ENCODE assay signal across 33 cellular contexts in the genomic region with DNA sequence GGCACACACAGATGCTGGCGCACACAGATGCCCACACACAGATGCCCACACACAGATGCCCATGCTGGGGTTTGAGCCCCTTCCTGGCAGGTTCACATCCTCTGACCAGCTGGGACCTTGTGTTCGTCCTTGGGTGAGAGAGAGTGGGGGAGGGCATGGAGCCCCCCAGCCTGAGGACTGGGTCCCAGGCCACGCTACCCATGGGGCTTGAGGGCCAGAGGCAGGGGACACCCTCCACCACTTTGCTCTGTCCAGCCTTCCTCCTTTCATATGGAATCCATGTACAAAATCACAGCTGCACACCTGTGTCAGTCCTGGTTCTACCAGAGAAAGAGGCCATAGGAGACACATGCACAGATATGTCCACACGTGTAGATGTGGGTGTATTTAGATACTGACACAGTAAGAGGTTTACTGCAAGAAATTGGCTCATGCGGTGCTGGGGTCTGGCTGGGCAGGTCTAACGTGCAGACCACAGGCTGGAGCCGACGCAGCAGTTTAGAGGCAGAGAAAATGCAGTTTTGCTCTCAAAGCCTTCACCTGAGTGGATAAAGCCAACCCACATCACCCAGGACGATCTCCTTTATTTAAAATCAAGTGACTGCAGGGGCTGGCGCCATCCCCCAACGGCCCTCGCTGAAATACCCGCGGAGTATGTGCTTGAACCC. TPM values are rescaled to one million over a fixed set of nuclear protein-coding genes. Genes with fewer than 3 reads are reported as not detected.
A peak's percentile ranks its signal among the peaks of the same experiment; 100 is the strongest.
DNase-seq lines count a peak whose midpoint lies in the region; ATAC-seq and TF ChIP-seq lines count a peak whose summit lies in the region.
"Had no signal": no experiment of that assay in that cellular context is flagged by ENCODE, and none has a peak within 500 bp of the region (broad histone marks: within the 10 kb centered on the region; RNA-seq: fewer than 3 reads in every experiment).

No MANE protein-coding gene starts in this region.

- H3K4me3 ChIP-seq in right cardiac atrium (ENCODE audit: low read length) (no peak overlapping the region), right atrium auricular region (no peak overlapping the region)
- H3K4me3 ChIP-seq: cardiac muscle cell, coronary artery, GM23338, transverse colon had no signal

- no peak overlapping the region for H3K4me3 Mint-ChIP-seq in T-helper 17 cell
- no peak overlapping the region for H3K4me3 Mint-ChIP-seq in natural killer cell treated with Interleukin-12 subunit alpha and Interleukin-12 subunit beta and Interleukin-15 and Interleukin-18, amount 100 ng/mL, for 72 hours
- H3K4me3 Mint-ChIP-seq in activated CD8-positive, alpha-beta T cell treated with anti-CD3 and anti-CD28 coated beads, Interleukin-2, amount 10 ng/mL, durations not matched to agents 7 days and 5 days: no peak overlapping the region
- H3K4me3 Mint-ChIP-seq: activated naive CD8-positive, alpha-beta T cell treated with anti-CD3 and anti-CD28 coated beads for 36 hours; GM23338; stimulated activated memory B cell treated with anti-CD40 and anti-IgM and Interleukin-4, amounts not matched to agents 10 μg/mL and 1 μg/mL and 100 μg/mL, for 72 hours; T-helper 2 cell treated with Interferon-gamma antibody and Interleukin-4, amounts not matched to agents 5 μg/mL and 100 μg/mL, for 36 hours had no signal

- TF ChIP-seq CTCF in right atrium auricular region (IDR thresholded peaks at IDR 0.05): no peak

- H3K4me1 Mint-ChIP-seq in T-helper 17 cell: no peaks in the 10 kb centered on the region
- H3K4me1 Mint-ChIP-seq in natural killer cell treated with Interleukin-12 subunit alpha and Interleukin-12 subunit beta and Interleukin-15 and Interleukin-18, amount 100 ng/mL, for 72 hours (ENCODE audit: low read depth in 2 of 2): no peaks in the 10 kb centered on the region
- H3K4me1 Mint-ChIP-seq in activated CD8-positive, alpha-beta T cell treated with anti-CD3 and anti-CD28 coated beads, Interleukin-2, amount 10 ng/mL, durations not matched to agents 7 days and 5 days (ENCODE audit: low read depth): no peaks in the 10 kb centered on the region
- H3K4me1 Mint-ChIP-seq: GM23338; stimulated activated memory B cell treated with anti-CD40 and anti-IgM and Interleukin-4, amounts not matched to agents 10 μg/mL and 1 μg/mL and 100 μg/mL, for 72 hours had no signal

- H3K9me3 ChIP-seq in right cardiac atrium (ENCODE audit: control insufficient read depth, low read length): no peaks in the 10 kb centered on the region
- H3K9me3 ChIP-seq in right atrium auricular region: no peaks in the 10 kb centered on the region
- H3K9me3 ChIP-seq in T-helper 17 cell (ENCODE audit: control insufficient read depth, low read length, poor library complexity, severe bottlenecking): no peaks in the 10 kb centered on the region
- H3K9me3 ChIP-seq: transverse colon had no signal

- H3K9me3 Mint-ChIP-seq in natural killer cell treated with Interleukin-12 subunit alpha and Interleukin-12 subunit beta and Interleukin-15 and Interleukin-18, amount 100 ng/mL, for 72 hours: no peaks in the 10 kb centered on the region
- no peaks in the 10 kb centered on the region for H3K9me3 Mint-ChIP-seq in activated CD8-positive, alpha-beta T cell treated with anti-CD3 and anti-CD28 coated beads, Interleukin-2, amount 10 ng/mL, durations not matched to agents 7 days and 5 days (ENCODE audit: insufficient read depth)
- H3K9me3 Mint-ChIP-seq: activated naive CD8-positive, alpha-beta T cell treated with anti-CD3 and anti-CD28 coated beads for 36 hours; stimulated activated memory B cell treated with anti-CD40 and anti-IgM and Interleukin-4, amounts not matched to agents 10 μg/mL and 1 μg/mL and 100 μg/mL, for 72 hours; T-helper 2 cell treated with Interferon-gamma antibody and Interleukin-4, amounts not matched to agents 5 μg/mL and 100 μg/mL, for 36 hours had no signal

- CTCF ChIA-PET in activated CD8-positive, alpha-beta T cell treated with anti-CD3 and anti-CD28 coated beads, Interleukin-2, amount 10 ng/mL, durations not matched to agents 7 days and 5 days (lab: Charles Lee): no interaction called here

- ATAC-seq in right cardiac atrium: no peak
- ATAC-seq in T-helper 17 cell: no peak
- ATAC-seq in natural killer cell treated with Interleukin-12 subunit alpha and Interleukin-12 subunit beta and Interleukin-15 and Interleukin-18, amount 100 ng/mL, for 72 hours: no peak
- ATAC-seq in activated CD8-positive, alpha-beta T cell treated with anti-CD3 and anti-CD28 coated beads, Interleukin-2, amount 10 ng/mL, durations not matched to agents 7 days and 5 days: no peak
- ATAC-seq: GM23338; Panc1; stimulated activated memory B cell treated with anti-CD40 and anti-IgM and Interleukin-4, amounts not matched to agents 10 μg/mL and 1 μg/mL and 100 μg/mL, for 72 hours had no signal

- DNase-seq in right cardiac atrium: peak in 2 of 3 donors; percentile 12 to 22
- DNase-seq in right atrium auricular region (ENCODE audit: low spot score): no peak
- DNase-seq in T-helper 17 cell: no peak
- peak; percentile 13 for DNase-seq in natural killer cell treated with Interleukin-12 subunit alpha and Interleukin-12 subunit beta and Interleukin-15 and Interleukin-18, amount 100 ng/mL, for 72 hours (ENCODE audit: low spot score)
- DNase-seq in G401 (ENCODE audit: low spot score): no peak
- no peak for DNase-seq in activated CD8-positive, alpha-beta T cell treated with anti-CD3 and anti-CD28 coated beads, Interleukin-2, amount 10 ng/mL, durations not matched to agents 7 days and 5 days
- no peak for DNase-seq in NCI-H2196 (lab: John Stamatoyannopoulos, UW; ENCODE audit: unreplicated experiment)
- DNase-seq: activated effector memory CD4-positive, alpha-beta T cell treated with Interleukin-2 at 50 U/mL for 16 hours; activated naive CD8-positive, alpha-beta T cell treated with anti-CD3 and anti-CD28 coated beads for 36 hours; activated T-cell treated with anti-CD3 and anti-CD28 coated beads, Interleukin-2, amount 50 U/mL, for 1 hour; C1 segment of cervical spinal cord; DMS79 treated with DMSO at 0.1 percent for 48 hours; effector memory CD4-positive, alpha-beta T cell; erythroblast; GF-D8; NCI-H1105; NCI-H2029; NCI-H524 treated with DMSO at 0.1 percent for 48 hours; nucleus accumbens; SHP77 treated with DMSO at 0.1 percent for 48 hours; transverse colon had no signal

- intact Hi-C loops in right cardiac atrium (cut with DNase I): no loop called here

- H3K36me3 Mint-ChIP-seq in T-helper 17 cell (ENCODE audit: low read depth): no peaks in the 10 kb centered on the region
- H3K36me3 Mint-ChIP-seq in natural killer cell treated with Interleukin-12 subunit alpha and Interleukin-12 subunit beta and Interleukin-15 and Interleukin-18, amount 100 ng/mL, for 72 hours: no peaks in the 10 kb centered on the region
- H3K36me3 Mint-ChIP-seq in activated CD8-positive, alpha-beta T cell treated with anti-CD3 and anti-CD28 coated beads, Interleukin-2, amount 10 ng/mL, durations not matched to agents 7 days and 5 days (ENCODE audit: low read depth): no peaks in the 10 kb centered on the region
- H3K36me3 Mint-ChIP-seq: activated naive CD8-positive, alpha-beta T cell treated with anti-CD3 and anti-CD28 coated beads for 36 hours; stimulated activated memory B cell treated with anti-CD40 and anti-IgM and Interleukin-4, amounts not matched to agents 10 μg/mL and 1 μg/mL and 100 μg/mL, for 72 hours had no signal

- no peaks in the 10 kb centered on the region for H3K36me3 ChIP-seq in right atrium auricular region
- H3K36me3 ChIP-seq: cardiac muscle cell, transverse colon had no signal

- H3K27me3 Mint-ChIP-seq in T-helper 17 cell: no peaks in the 10 kb centered on the region
- H3K27me3 Mint-ChIP-seq in natural killer cell treated with Interleukin-12 subunit alpha and Interleukin-12 subunit beta and Interleukin-15 and Interleukin-18, amount 100 ng/mL, for 72 hours: no peaks in the 10 kb centered on the region
- H3K27me3 Mint-ChIP-seq in activated CD8-positive, alpha-beta T cell treated with anti-CD3 and anti-CD28 coated beads, Interleukin-2, amount 10 ng/mL, durations not matched to agents 7 days and 5 days (ENCODE audit: low read depth): peaks cover 5% of the 10 kb centered on the region
- H3K27me3 Mint-ChIP-seq: activated naive CD8-positive, alpha-beta T cell treated with anti-CD3 and anti-CD28 coated beads for 36 hours; stimulated activated memory B cell treated with anti-CD40 and anti-IgM and Interleukin-4, amounts not matched to agents 10 μg/mL and 1 μg/mL and 100 μg/mL, for 72 hours had no signal

- POLR2A ChIA-PET in activated CD8-positive, alpha-beta T cell treated with anti-CD3 and anti-CD28 coated beads, Interleukin-2, amount 10 ng/mL, durations not matched to agents 7 days and 5 days (lab: Charles Lee): no interaction called here

- H3K4me1 ChIP-seq in right cardiac atrium (ENCODE audit: control insufficient read depth, insufficient read depth, low read length) (no peaks in the 10 kb centered on the region), right atrium auricular region (peaks cover 0 to 19% of the 10 kb centered on the region in 2 donors)

- in situ Hi-C loops in G401 (cut with HindIII; ENCODE audit: low sequenced_read_pairs): no loop called here

- H3K27ac Mint-ChIP-seq in T-helper 17 cell: peak overlapping the region; percentile 59
- no peak overlapping the region for H3K27ac Mint-ChIP-seq in natural killer cell treated with Interleukin-12 subunit alpha and Interleukin-12 subunit beta and Interleukin-15 and Interleukin-18, amount 100 ng/mL, for 72 hours
- H3K27ac Mint-ChIP-seq in activated CD8-positive, alpha-beta T cell treated with anti-CD3 and anti-CD28 coated beads, Interleukin-2, amount 10 ng/mL, durations not matched to agents 7 days and 5 days: no peak overlapping the region
- H3K27ac Mint-ChIP-seq: activated naive CD8-positive, alpha-beta T cell treated with anti-CD3 and anti-CD28 coated beads for 36 hours; GM23338; stimulated activated memory B cell treated with anti-CD40 and anti-IgM and Interleukin-4, amounts not matched to agents 10 μg/mL and 1 μg/mL and 100 μg/mL, for 72 hours; T-helper 2 cell treated with Interferon-gamma antibody and Interleukin-4, amounts not matched to agents 5 μg/mL and 100 μg/mL, for 36 hours had no signal

- no peaks in the 10 kb centered on the region for H3K27me3 ChIP-seq in right cardiac atrium (ENCODE audit: control insufficient read depth, insufficient read depth)
- H3K27me3 ChIP-seq in right atrium auricular region: no peaks in the 10 kb centered on the region

- 64% methylated on average over 14 of the region's 14 CpGs for WGBS in right cardiac atrium

- H3K27ac ChIP-seq in right cardiac atrium (ENCODE audit: low read length): no peak overlapping the region
- no peak overlapping the region for H3K27ac ChIP-seq in right atrium auricular region
- H3K27ac ChIP-seq: cardiac muscle cell, coronary artery, transverse colon had no signal

RNA-seq across cellular contexts. Expression of a gene that starts 10.8 kb away (rescaled TPM):
- under 1 TPM in 2 of 4 donors, not detected in 2; 0.12 to 0.69 TPM for total RNA-seq in right cardiac atrium
- polyA plus RNA-seq in right cardiac atrium: 0.05 TPM
- total RNA-seq in right atrium auricular region: under 1 TPM in 1 of 2 donors, not detected in 1; 0.75 TPM
- under 1 TPM; 0.52 to 0.76 TPM for total RNA-seq in T-helper 17 cell
- 1 to 10 TPM in 1 of 2 donors, under 1 TPM in 1; 0.53 to 1.2 TPM for total RNA-seq in natural killer cell treated with Interleukin-12 subunit alpha and Interleukin-12 subunit beta and Interleukin-15 and Interleukin-18, amount 100 ng/mL, for 72 hours
- total RNA-seq in G401 (2014; rRNA removed; shearing (Covaris generic)): 0.55 and 1.5 TPM in 2 replicates
- not detected for total RNA-seq in activated CD8-positive, alpha-beta T cell treated with anti-CD3 and anti-CD28 coated beads, Interleukin-2, amount 10 ng/mL, durations not matched to agents 7 days and 5 days
- total RNA-seq: activated CD8-positive, alpha-beta memory T cell treated with anti-CD3 and anti-CD28 coated beads for 36 hours; activated naive CD8-positive, alpha-beta T cell treated with anti-CD3 and anti-CD28 coated beads for 36 hours; M059J; myocyte; skeletal muscle tissue; subcutaneous adipose tissue had no signal

RNA-seq across cellular contexts. Expression of a gene that starts 17.9 kb away (rescaled TPM):
- under 1 TPM; 0.09 to 0.14 (median 0.13) TPM for total RNA-seq in right cardiac atrium
- polyA plus RNA-seq in right cardiac atrium: 0.05 TPM
- not detected for total RNA-seq in right atrium auricular region
- under 1 TPM in 1 of 2 donors, not detected in 1; 0.12 TPM for total RNA-seq in T-helper 17 cell
- total RNA-seq in natural killer cell treated with Interleukin-12 subunit alpha and Interleukin-12 subunit beta and Interleukin-15 and Interleukin-18, amount 100 ng/mL, for 72 hours: not detected
- total RNA-seq in G401 (2014; rRNA removed; shearing (Covaris generic)): 0.37 TPM in 2 replicates
- not detected for total RNA-seq in activated CD8-positive, alpha-beta T cell treated with anti-CD3 and anti-CD28 coated beads, Interleukin-2, amount 10 ng/mL, durations not matched to agents 7 days and 5 days
- total RNA-seq: activated CD8-positive, alpha-beta memory T cell treated with anti-CD3 and anti-CD28 coated beads for 36 hours; activated naive CD8-positive, alpha-beta T cell treated with anti-CD3 and anti-CD28 coated beads for 36 hours; liver; subcutaneous adipose tissue; transverse colon had no signal

RNA-seq across cellular contexts. Expression of a gene that starts 28.0 kb away (rescaled TPM):
- total RNA-seq in right cardiac atrium: 1 to 10 TPM; 6.6 to 9.0 (median 8.0) TPM
- polyA plus RNA-seq in right cardiac atrium: 1.6 TPM
- 1 to 10 TPM; 5.7 to 8.0 TPM for total RNA-seq in right atrium auricular region
- total RNA-seq in T-helper 17 cell: 1 to 10 TPM; 4.1 to 8.1 TPM
- total RNA-seq in natural killer cell treated with Interleukin-12 subunit alpha and Interleukin-12 subunit beta and Interleukin-15 and Interleukin-18, amount 100 ng/mL, for 72 hours: 10 to 100 TPM in 1 of 2 donors, 1 to 10 TPM in 1; 7.5 to 23.3 TPM
- 8.3 and 23.0 TPM in 2 replicates for total RNA-seq in G401 (2014; rRNA removed; shearing (Covaris generic))
- total RNA-seq in activated CD8-positive, alpha-beta T cell treated with anti-CD3 and anti-CD28 coated beads, Interleukin-2, amount 10 ng/mL, durations not matched to agents 7 days and 5 days: 1 to 10 TPM; 4.9 to 7.4 TPM

Comparison
In these comparisons a context has a peak if more than half of its experiments do, and no peak if none do; other contexts are left out.
1. DNase-seq: peak in right cardiac atrium (2 of 3) and natural killer cell treated with Interleukin-12 subunit alpha and Interleukin-12 subunit beta and Interleukin-15 and Interleukin-18, amount 100 ng/mL, for 72 hours (single experiment); none in right atrium auricular region (single experiment), T-helper 17 cell (0 of 3), G401 (single experiment), activated CD8-positive, alpha-beta T cell treated with anti-CD3 and anti-CD28 coated beads, Interleukin-2, amount 10 ng/mL, durations not matched to agents 7 days and 5 days (single experiment) and NCI-H2196 (single experiment).